ENCODE assay signal across 12 cellular contexts in the genomic region with DNA sequence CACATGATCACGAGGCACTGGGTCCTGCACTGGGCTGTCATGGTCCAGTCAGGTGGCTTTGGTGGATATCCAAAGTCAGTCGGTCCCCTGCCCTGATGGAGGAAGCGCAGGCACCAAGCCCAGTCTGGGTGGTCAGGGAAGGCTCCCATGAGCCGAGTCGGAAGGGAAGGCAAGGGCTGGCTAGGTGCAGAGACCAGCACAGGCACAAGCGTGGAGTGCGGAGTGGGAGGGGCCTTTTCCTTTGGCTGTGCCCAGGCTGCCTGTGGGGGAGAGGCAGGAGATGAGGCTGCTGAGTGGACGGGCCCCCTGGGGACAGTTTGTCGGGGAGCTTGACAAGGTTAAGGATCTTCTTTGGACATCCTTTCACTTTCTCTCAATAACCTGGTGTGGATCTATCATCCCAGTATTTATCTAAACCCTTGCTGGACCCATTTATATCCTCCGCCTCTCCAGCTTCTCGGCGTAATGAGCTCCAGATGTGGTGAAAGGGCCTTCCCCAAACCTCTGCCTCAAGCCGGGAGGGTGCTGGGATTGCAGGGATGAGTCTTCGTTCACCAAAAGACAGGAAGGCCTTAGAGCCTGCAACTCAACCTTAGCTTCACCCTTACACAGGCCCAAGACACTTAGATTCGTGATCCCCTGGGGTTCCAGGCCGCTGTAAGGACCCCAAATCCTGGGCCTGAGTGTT. TPM values are rescaled to one million over a fixed set of nuclear protein-coding genes. Genes with fewer than 3 reads are reported as not detected.
DNase-seq lines count a peak whose midpoint lies in the region; TF ChIP-seq lines count a peak whose summit lies in the region.
"Had no signal": no experiment of that assay in that cellular context is flagged by ENCODE, and none has a peak within 500 bp of the region (broad histone marks: within the 10 kb centered on the region; RNA-seq: fewer than 3 reads in every experiment).

No MANE protein-coding gene starts in this region.

- peak overlapping the region; percentile 45 for H3K27ac ChIP-seq in brain microvascular endothelial cell
- peak overlapping the region; percentile 14 to 63 for H3K27ac ChIP-seq in uterus
- H3K27ac ChIP-seq in MM.1S (ENCODE audit: low read length), result no peak overlapping the region
- H3K27ac ChIP-seq: ascending aorta had no signal

- no peaks in the 10 kb centered on the region for H3K79me2 ChIP-seq in MM.1S (ENCODE audit: low read length)

- no peak overlapping the region for H3K9ac ChIP-seq in MM.1S (ENCODE audit: low read length)

- H3F3A ChIP-seq in MM.1S (ENCODE audit: insufficient read depth, low read length), result no peaks in the 10 kb centered on the region

- peak; percentile 6 for DNase-seq in HCEC 1CT
- no peak for DNase-seq in brain microvascular endothelial cell
- peak; percentile 53 for DNase-seq in hepatic stellate cell (ENCODE audit: low spot score)
- peak; percentile 36 to 72 for DNase-seq in uterus
- no peak for DNase-seq in ureter (ENCODE audit: low spot score)
- no peak for DNase-seq in MM.1S
- no peak for DNase-seq in SW 1271 (lab: John Stamatoyannopoulos, UW)
- DNase-seq in NK-92 treated with Interleukin-12 subunit alpha and Interleukin-12 subunit beta, amount 100 ng/mL, for 24 hours (lab: John Stamatoyannopoulos, UW), result no peak
- DNase-seq: activated T-cell treated with anti-CD3 and anti-CD28 coated beads, Interleukin-2, amount 50 U/mL, for 72 hours; DMS53; MV-4-11 had no signal

- TF ChIP-seq CTCF in brain microvascular endothelial cell (IDR thresholded peaks at IDR 0.05; ENCODE audit: low read depth, low read length, missing control alignments) (no peak), uterus (IDR thresholded peaks at IDR 0.05) (no peak), MM.1S (IDR thresholded peaks at IDR 0.05; ENCODE audit: low read length) (no peak)

- H4K20me1 ChIP-seq in MM.1S (ENCODE audit: insufficient read depth, low read length), result no peaks in the 10 kb centered on the region

- H3K4me2 ChIP-seq in MM.1S (ENCODE audit: low read depth, low read length), result no peak overlapping the region

- H3K9me3 ChIP-seq in uterus (no peaks in the 10 kb centered on the region), MM.1S (replicated peaks; ENCODE audit: insufficient read depth, low read length) (no peaks in the 10 kb centered on the region)
- H3K9me3 ChIP-seq: ascending aorta had no signal

- intact Hi-C loops in uterus (cut with DNase I; ENCODE audit: low total_unique reads), result no loop called here

- H3K36me3 ChIP-seq in brain microvascular endothelial cell (replicated peaks) (no peaks in the 10 kb centered on the region), uterus (no peaks in the 10 kb centered on the region), MM.1S (replicated peaks; ENCODE audit: insufficient read depth, low read length) (no peaks in the 10 kb centered on the region)
- H3K36me3 ChIP-seq: ascending aorta had no signal

- H3K27me3 ChIP-seq in brain microvascular endothelial cell (replicated peaks) (no peaks in the 10 kb centered on the region), uterus (no peaks in the 10 kb centered on the region), MM.1S (replicated peaks; ENCODE audit: insufficient read depth, low read length) (peaks cover 74% of the 10 kb centered on the region)
- H3K27me3 ChIP-seq: ascending aorta had no signal

- no peaks in the 10 kb centered on the region for H3K9me2 ChIP-seq in MM.1S (replicated peaks; ENCODE audit: insufficient read depth, low read length)

- H3K4me1 ChIP-seq in uterus, result no peaks in the 10 kb centered on the region
- no peaks in the 10 kb centered on the region for H3K4me1 ChIP-seq in MM.1S (ENCODE audit: low read length)

- TF ChIP-seq POLR2A in uterus (IDR thresholded peaks at IDR 0.05), result no peak

- H3K4me3 ChIP-seq in brain microvascular endothelial cell (ENCODE audit: low read depth, low read length), result no peak overlapping the region
- H3K4me3 ChIP-seq in uterus, result no peak overlapping the region
- no peak overlapping the region for H3K4me3 ChIP-seq in MM.1S (ENCODE audit: low read length)
- H3K4me3 ChIP-seq: ascending aorta had no signal

- no peak overlapping the region for H2AFZ ChIP-seq in MM.1S (ENCODE audit: low read length)

- in situ Hi-C loops in brain microvascular endothelial cell (cut with HindIII; ENCODE audit: low pct_ligation_motif_present, low sequenced_read_pairs), result no loop called here

RNA-seq across cellular contexts. Expression of gene EPHB2, which starts 42.9 kb away (rescaled TPM):
- total RNA-seq in uterus (10 to 100 TPM in 1 of 4 donors, 1 to 10 TPM in 2, under 1 TPM in 1; under 0.01 to 49.6 (median 2.2) TPM), ureter (14.6 TPM)

Comparison
In these comparisons a context has a peak if more than half of its experiments do, and no peak if none do; other contexts are left out.
1. DNase-seq: peak in HCEC 1CT (single experiment), hepatic stellate cell (single experiment) and uterus (2 of 2); none in brain microvascular endothelial cell (single experiment), ureter (single experiment), MM.1S (single experiment), SW 1271 (0 of 2) and NK-92 treated with Interleukin-12 subunit alpha and Interleukin-12 subunit beta, amount 100 ng/mL, for 24 hours (single experiment).